ENCODE assay signal across 14 cellular contexts in genomic region chr5:115461093-115461492, GRCh38.
A peak's percentile ranks its signal among the peaks of the same experiment; 100 is the strongest.
DNase-seq lines count a peak whose midpoint lies in the region; ATAC-seq lines count a peak whose summit lies in the region.
"Had no signal": no experiment of that assay in that cellular context is flagged by ENCODE, and none has a peak within 500 bp of the region (broad histone marks: within the 10 kb centered on the region; RNA-seq: fewer than 3 reads in every experiment).

No MANE protein-coding gene starts in this region.

- ATAC-seq in HG03442 (IDR thresholded peaks at IDR 0.05; ENCODE audit: unreplicated experiment) (no peak), GM21423 (IDR thresholded peaks at IDR 0.05; ENCODE audit: unreplicated experiment) (no peak)
- ATAC-seq in activated CD4-positive, CD25-positive, alpha-beta regulatory T cell treated with anti-CD3 and anti-CD28 coated beads, Interleukin-2, amount 50 U/mL, for 24 hours: no peak

- peak; percentile 22 for DNase-seq in NCI-H82 (lab: John Stamatoyannopoulos, UW)
- DNase-seq in NCI-H82 treated with DMSO at 0.1 percent for 48 hours (lab: John Stamatoyannopoulos, UW; ENCODE audit: unreplicated experiment): no peak
- DNase-seq in EH (ENCODE audit: low read depth): peak; percentile 41
- DNase-seq in adipocyte (ENCODE audit: low read depth): peak; percentile 28
- peak; percentile 43 for DNase-seq in myocyte (ENCODE audit: low read depth)
- DNase-seq: CD8-positive, alpha-beta memory T cell; glutamatergic neuron; GOT3; NCI-H1436 treated with DMSO at 0.1 percent for 48 hours; NCI-H510A treated with DMSO at 0.1 percent for 48 hours had no signal

- H3K4me1 ChIP-seq in adipocyte (ENCODE audit: control insufficient read depth, insufficient read depth, low read length): peaks cover 63% of the 10 kb centered on the region

- H3K4me3 ChIP-seq in adipocyte (ENCODE audit: low read length): peak overlapping the region; percentile 63

- H3K27me3 ChIP-seq in adipocyte (replicated peaks; ENCODE audit: control insufficient read depth, insufficient read depth, low read length): no peaks in the 10 kb centered on the region

- H3K9ac ChIP-seq in adipocyte (ENCODE audit: low read length): peak overlapping the region; percentile 60
- H3K9ac ChIP-seq: KMS-11 had no signal

- H3K9me3 ChIP-seq in adipocyte (ENCODE audit: control insufficient read depth, low read length): no peaks in the 10 kb centered on the region

- H3K36me3 ChIP-seq in adipocyte (ENCODE audit: control insufficient read depth, insufficient read depth, low read length, severe bottlenecking): no peaks in the 10 kb centered on the region
